12 cellular contexts compared by ENCODE assay signal in genomic region chr5:40677456-40677855, GRCh38. TPM values are rescaled to one million over a fixed set of nuclear protein-coding genes. Genes with fewer than 3 reads are reported as not detected.
DNase-seq lines count a peak whose midpoint lies in the region; ATAC-seq, FAIRE-seq and TF ChIP-seq lines count a peak whose summit lies in the region.
"Had no signal": no experiment of that assay in that cellular context is flagged by ENCODE, and none has a peak within 500 bp of the region (broad histone marks: within the 10 kb centered on the region; RNA-seq: fewer than 3 reads in every experiment).

No MANE protein-coding gene starts in this region.

- H3K27ac Mint-ChIP-seq in astrocyte (ENCODE audit: unreplicated experiment) (peak overlapping the region; percentile 90), type B pancreatic cell (peak overlapping the region; percentile 12)

- TF ChIP-seq CTCF in heart left ventricle (IDR thresholded peaks at IDR 0.05) (no peak), astrocyte (IDR thresholded peaks at IDR 0.05; ENCODE audit: insufficient read depth, low read depth, low read length) (no peak), type B pancreatic cell (conservative IDR thresholded peaks at IDR 0.05) (no peak), HepG2 (CRISPR knock-in tag; IDR thresholded peaks at IDR 0.05) (no peak)

- CTCF ChIA-PET in HepG2 (lab: Yijun Ruan, JAX; ENCODE audit: low intra/inter-chr PET ratio, low total read pairs), result no interaction called here

- peak overlapping the region in 9 of 12 donors; percentile 4 to 96 (median 86) for H3K4me3 ChIP-seq in heart left ventricle
- peak overlapping the region; percentile 8 for H3K4me3 ChIP-seq in astrocyte (ENCODE audit: insufficient read depth, low read depth, low read length)
- peak overlapping the region; percentile 82 to 92 for H3K4me3 ChIP-seq in mucosa of rectum (ENCODE audit: low read length in 2 of 2)
- no peak overlapping the region for H3K4me3 ChIP-seq in HepG2 (replicated peaks in 1 of 3; ENCODE audit: insufficient read depth in 1 of 3, low read depth in 2 of 3, low read length in 3 of 3)
- H3K4me3 ChIP-seq: ascending aorta, smooth muscle cell had no signal

- no peaks in the 10 kb centered on the region for H3K9me3 ChIP-seq in heart left ventricle
- no peaks in the 10 kb centered on the region for H3K9me3 ChIP-seq in astrocyte (ENCODE audit: insufficient read depth, low read depth, low read length)
- no peaks in the 10 kb centered on the region for H3K9me3 ChIP-seq in mucosa of rectum (ENCODE audit: control insufficient read depth in 2 of 2, low read length in 2 of 2)
- H3K9me3 ChIP-seq in HepG2 (ENCODE audit: low read length), result no peaks in the 10 kb centered on the region
- H3K9me3 ChIP-seq: ascending aorta had no signal

- H3K79me2 ChIP-seq in astrocyte (ENCODE audit: insufficient read depth, low read length) (peaks cover 27% of the 10 kb centered on the region), HepG2 (ENCODE audit: insufficient read depth, low read length) (no peaks in the 10 kb centered on the region)

- intact Hi-C loops in heart left ventricle (cut with DNase I) (loop anchor here in 3 of 10 donors (5.0 to 10.0 kb wide), 2 partner anchors 103 to 160 kb away; partner anchors contain the start of gene RPL37 (in 1 of the 3)), Right ventricle myocardium inferior (cut with DNase I) (loop anchor here (5.0 kb wide), 1 partner anchor 55 kb away; no protein-coding TSS in a partner anchor), HepG2 (cut with micrococcal nuclease; ENCODE audit: unreplicated experiment) (no loop called here)

- H3K27me3 ChIP-seq in heart left ventricle, result peaks cover 0 to 23% (median 3%) of the 10 kb centered on the region in 9 donors
- H3K27me3 ChIP-seq in astrocyte (ENCODE audit: insufficient read depth, low read length), result no peaks in the 10 kb centered on the region
- no peaks in the 10 kb centered on the region for H3K27me3 ChIP-seq in mucosa of rectum (ENCODE audit: control insufficient read depth in 2 of 2, insufficient read depth in 2 of 2, low read length in 2 of 2)
- H3K27me3 ChIP-seq in HepG2 (ENCODE audit: control insufficient read depth in 1 of 2, insufficient read depth in 2 of 2, low read length in 2 of 2), result peaks cover under 1 to 7% of the 10 kb centered on the region in 2 experiments; a peak in 2 of 5 replicates
- H3K27me3 ChIP-seq: ascending aorta had no signal

- H3K4me1 ChIP-seq in heart left ventricle, result peaks cover 0 to 53% (median 11%) of the 10 kb centered on the region in 12 donors
- H3K4me1 ChIP-seq in astrocyte (ENCODE audit: insufficient read depth, low read length), result peaks cover 38% of the 10 kb centered on the region
- H3K4me1 ChIP-seq in mucosa of rectum (ENCODE audit: control insufficient read depth in 2 of 2, insufficient read depth in 2 of 2, low read length in 2 of 2), result peaks cover 10 to 11% of the 10 kb centered on the region in 2 donors
- H3K4me1 ChIP-seq in HepG2 (ENCODE audit: insufficient read depth, low read length), result peaks cover 12% of the 10 kb centered on the region; the same call in 1 of the 2 replicates
- H3K4me1 ChIP-seq: ascending aorta had no signal

- FAIRE-seq in astrocyte (lab: Jason Lieb, UNC) (no peak), HepG2 (lab: Jason Lieb, UNC) (no peak)

- in situ Hi-C loops in HepG2 (cut with HindIII; ENCODE audit: extremely low pct_ligation_motif_present, low pct_unique_long_range_greater_than_20kb), result loop anchor here (25.0 kb wide), 1 partner anchor 1090 kb away; no protein-coding TSS in a partner anchor

- H3K9me3 Mint-ChIP-seq in astrocyte (ENCODE audit: unreplicated experiment) (peaks cover 4% of the 10 kb centered on the region), type B pancreatic cell (peaks cover 5% of the 10 kb centered on the region)

- no peak for DNase-seq in heart left ventricle
- no peak for DNase-seq in Right ventricle myocardium inferior (ENCODE audit: missing footprints)
- no peak for DNase-seq in astrocyte (ENCODE audit: low read depth)
- no peak for DNase-seq in type B pancreatic cell (ENCODE audit: extremely low spot score, unreplicated experiment)
- no peak for DNase-seq in HepG2 (ENCODE audit: low spot score)
- DNase-seq in stimulated activated CD4-positive, alpha-beta T cell treated with anti-CD3 and anti-CD28 coated beads, Interleukin-2, amount 100 ng/mL, for 48 hours, result no peak
- DNase-seq: NCI-H2081 treated with DMSO at 0.1 percent for 48 hours had no signal

- H3K36me3 ChIP-seq in heart left ventricle (peaks cover 0 to 10% (median 0%) of the 10 kb centered on the region in 9 donors), astrocyte (ENCODE audit: insufficient read depth, low read length) (no peaks in the 10 kb centered on the region), mucosa of rectum (ENCODE audit: control insufficient read depth in 2 of 2, insufficient read depth in 2 of 2, low read length in 2 of 2) (peaks cover 8 to 11% of the 10 kb centered on the region in 2 donors), HepG2 (replicated peaks in 1 of 2; ENCODE audit: control insufficient read depth in 1 of 2, insufficient read depth in 2 of 2, low read length in 2 of 2) (no peaks in the 10 kb centered on the region)
- H3K36me3 ChIP-seq: ascending aorta had no signal

- peak overlapping the region; percentile 62 for H3K4me3 Mint-ChIP-seq in astrocyte (ENCODE audit: unreplicated experiment)
- peak overlapping the region; percentile 77 for H3K4me3 Mint-ChIP-seq in type B pancreatic cell

- H3K27me3 Mint-ChIP-seq in astrocyte (ENCODE audit: low read depth, unreplicated experiment) (peaks cover 20% of the 10 kb centered on the region), type B pancreatic cell (peaks cover 46% of the 10 kb centered on the region)

- H3K9ac ChIP-seq in astrocyte (ENCODE audit: low read length) (peak overlapping the region; percentile 60), mucosa of rectum (ENCODE audit: low read depth in 1 of 2, low read length in 2 of 2) (peak overlapping the region; percentile 20 to 95), HepG2 (ENCODE audit: insufficient read depth, low read depth, low read length) (no peak overlapping the region)

- H4K20me1 ChIP-seq in astrocyte (ENCODE audit: insufficient read depth, low read length) (peaks cover 6% of the 10 kb centered on the region), HepG2 (ENCODE audit: insufficient read depth, low read length) (no peaks in the 10 kb centered on the region)

- BruUV-seq in HepG2 (replicated peaks; lab: Mats Ljungman, UMichigan), result no TSS peak

- ATAC-seq in heart left ventricle (no peak), Right ventricle myocardium inferior (no peak), HepG2 (no peak), HG02610 (IDR thresholded peaks at IDR 0.05; ENCODE audit: unreplicated experiment) (no peak)
- ATAC-seq: activated CD4-positive, CD25-positive, alpha-beta regulatory T cell treated with anti-CD3 and anti-CD28 coated beads, Interleukin-2, amount 50 U/mL, for 24 hours had no signal

- peak overlapping the region; percentile 95 for H3K4me2 ChIP-seq in astrocyte (ENCODE audit: low read length)
- H3K4me2 ChIP-seq in HepG2 (ENCODE audit: low read depth, low read length), result no peak overlapping the region
- H3K4me2 ChIP-seq: smooth muscle cell had no signal

- no peak overlapping the region for H2AFZ ChIP-seq in astrocyte (ENCODE audit: low read depth, low read length)
- no peak overlapping the region for H2AFZ ChIP-seq in HepG2 (ENCODE audit: low read length)

- H3K4me1 Mint-ChIP-seq in astrocyte (ENCODE audit: low read depth, unreplicated experiment) (peaks cover 19% of the 10 kb centered on the region), type B pancreatic cell (ENCODE audit: unreplicated experiment) (peaks cover 29% of the 10 kb centered on the region)

- H3K27ac ChIP-seq in heart left ventricle, result peak overlapping the region in 11 of 12 donors; percentile 27 to 97 (median 88)
- peak overlapping the region; percentile 56 for H3K27ac ChIP-seq in astrocyte (ENCODE audit: low read depth, low read length)
- H3K27ac ChIP-seq in mucosa of rectum (ENCODE audit: low read depth in 2 of 2, low read length in 2 of 2), result peak overlapping the region; percentile 43 to 99
- H3K27ac ChIP-seq in HepG2 (ENCODE audit: extremely low read length, insufficient read depth, low read length), result no peak overlapping the region
- H3K27ac ChIP-seq: ascending aorta had no signal

- 52 to 61% (median 58%) methylated on average over 2 of the region's 2 CpGs for WGBS in heart left ventricle, 4 donors
- 8% methylated on average over 2 of the region's 2 CpGs for WGBS in HepG2 (ENCODE audit: low lambda C conversion rate)

- no peak for TF ChIP-seq RAD21 in HepG2 (CRISPR knock-in tag; IDR thresholded peaks at IDR 0.05)

- H3K36me3 Mint-ChIP-seq in astrocyte (ENCODE audit: low read depth, unreplicated experiment) (peaks cover 6% of the 10 kb centered on the region), type B pancreatic cell (peaks cover 5% of the 10 kb centered on the region)

- no peak for TF ChIP-seq POLR2A in heart left ventricle (IDR thresholded peaks at IDR 0.05)
- TF ChIP-seq POLR2A in HepG2 (IDR thresholded peaks at IDR 0.05; ENCODE audit: insufficient read depth in 1 of 2, low read depth in 2 of 2, low read length in 2 of 2), result no peak

- POLR2A ChIA-PET in HepG2 (lab: Yijun Ruan, JAX), result no interaction called here

- no peak for TF ChIP-seq EP300 in HepG2 (IDR thresholded peaks at IDR 0.05; ENCODE audit: low read depth in 2 of 2, low read length in 2 of 2)
- TF ChIP-seq EP300 in HepG2 (CRISPR knock-in tag; IDR thresholded peaks at IDR 0.05; ENCODE audit: borderline replicate concordance), result no peak

RNA-seq across cellular contexts. Expression of gene PTGER4, which starts 2.3 kb away (rescaled TPM):
- total RNA-seq in heart left ventricle (10 to 100 TPM in 5 of 9 donors, 1 to 10 TPM in 4; 6.4 to 43.7 (median 12.3) TPM), Right ventricle myocardium inferior (8.5 TPM), astrocyte (4.8 and 8.6 TPM in 2 replicates), type B pancreatic cell (ENCODE audit: low replicate concordance) (8.0 and 12.0 TPM in 2 replicates), HepG2 (2016; rRNA removed; fragmentation: Illumina TruSeq; extraction: Trizol) (0.11 TPM in 1 of 2 replicates, not detected in the other)
- polyA plus RNA-seq in heart left ventricle (1 to 10 TPM; 2.1 to 5.1 TPM), HepG2 (2011; rRNA removed) (0.01 and 0.03 TPM in 2 replicates)
- total RNA-seq in HepG2 (2016; cell fraction: cytosol; rRNA removed; fragmentation: Illumina TruSeq; extraction: Trizol; ENCODE audit: low read depth), result not detected in 2 replicates
- not detected in 2 replicates for total RNA-seq in HepG2 (2016; cell fraction: insoluble cytoplasmic fraction; rRNA removed; fragmentation: Illumina TruSeq; extraction: Trizol)
- total RNA-seq in HepG2 (2016; cell fraction: membrane; rRNA removed; fragmentation: Illumina TruSeq; extraction: Trizol), result not detected in 2 replicates
- total RNA-seq in HepG2 (2016; cell fraction: nucleus; rRNA removed; fragmentation: Illumina TruSeq; extraction: Trizol), result not detected in 2 replicates
- polyA plus RNA-seq in HepG2 (2011; cell fraction: cytosol; rRNA removed), result 0.04 TPM in 1 of 2 replicates, not detected in the other
- polyA plus RNA-seq in HepG2 (2011; cell fraction: nucleus; rRNA removed), result 0.14 and 0.16 TPM in 2 replicates
- polyA plus RNA-seq in HepG2 (2012), result not detected in 2 replicates
- not detected in 2 replicates for polyA plus RNA-seq in HepG2 (2016; cell fraction: cytosol; fragmentation: Illumina TruSeq; extraction: Trizol; ENCODE audit: low read depth)
- polyA plus RNA-seq in HepG2 (2016; cell fraction: insoluble cytoplasmic fraction; fragmentation: Illumina TruSeq; extraction: Trizol; ENCODE audit: low read depth), result not detected in 2 replicates
- polyA plus RNA-seq in HepG2 (2016; cell fraction: membrane; fragmentation: Illumina TruSeq; extraction: Trizol; ENCODE audit: low read depth), result not detected in 2 replicates
- not detected in 2 replicates for polyA plus RNA-seq in HepG2 (2016; cell fraction: nucleus; fragmentation: Illumina TruSeq; extraction: Trizol; ENCODE audit: insufficient read depth, low read depth)
- polyA minus RNA-seq in HepG2 (2011; rRNA and poly(A)+ RNA removed; ENCODE audit: low replicate concordance), result 2.9 TPM in 1 of 2 replicates, not detected in the other
- not detected in 2 replicates for polyA minus RNA-seq in HepG2 (2011; cell fraction: cytosol; rRNA and poly(A)+ RNA removed)
- polyA minus RNA-seq in HepG2 (2011; cell fraction: nucleus; rRNA and poly(A)+ RNA removed), result not detected in 2 replicates

Comparison
In these comparisons a context has a peak if more than half of its experiments do, and no peak if none do; other contexts are left out.
1. H3K4me3 ChIP-seq: peak in heart left ventricle (9 of 12), astrocyte (single experiment) and mucosa of rectum (2 of 2); none in HepG2 (0 of 3).